In the genomic region with DNA sequence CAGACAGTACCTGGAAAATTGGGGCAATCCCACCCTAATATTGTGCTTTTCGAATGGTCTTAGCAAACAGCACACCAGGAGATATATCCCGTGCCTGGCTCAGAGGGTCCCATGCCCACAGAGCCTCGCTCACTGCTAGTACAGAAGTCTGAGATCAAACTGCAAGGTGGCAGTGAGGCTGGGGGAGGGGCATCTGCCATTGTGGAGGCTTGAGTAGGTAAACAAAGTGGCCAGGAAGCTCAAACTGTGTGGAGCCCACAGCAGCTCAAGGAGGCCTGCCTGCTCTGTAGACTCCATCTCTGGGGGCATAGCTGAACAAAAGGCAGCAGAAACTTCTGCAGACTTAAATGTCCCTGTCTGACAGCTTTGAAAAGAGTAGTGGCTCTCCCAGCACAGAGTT, we compare ENCODE assay signal across 12 cellular contexts. TPM values are rescaled to one million over a fixed set of nuclear protein-coding genes. Genes with fewer than 3 reads are reported as not detected.
"Had no signal": no experiment of that assay in that cellular context is flagged by ENCODE, and none has a peak within 500 bp of the region (broad histone marks: within the 10 kb centered on the region; RNA-seq: fewer than 3 reads in every experiment).

No MANE protein-coding gene starts in this region.

RNA-seq across cellular contexts. Expression of a gene that starts 53.3 kb away (rescaled TPM):
- total RNA-seq: kidney epithelial cell; left lung; lower lobe of right lung; lung microvascular endothelial cell; mammary epithelial cell; mesothelial cell of epicardium; mononuclear cell; myocyte; naive thymus-derived CD4-positive, alpha-beta T cell had no signal
- polyA plus RNA-seq: hepatocyte; immature natural killer cell; keratinocyte; mammary epithelial cell; naive thymus-derived CD4-positive, alpha-beta T cell had no signal
